8 cellular contexts compared by ENCODE assay signal in genomic region chr19:27794444-27795042, GRCh38.
DNase-seq lines count a peak whose midpoint lies in the region; ATAC-seq, FAIRE-seq and TF ChIP-seq lines count a peak whose summit lies in the region.

No MANE protein-coding gene starts in this region.

- DNase-seq in CD8-positive, alpha-beta T cell, result peak in 2 of 7 experiments; percentile 26 to 57
- peak; percentile 39 to 46 for DNase-seq in NOMO-1 (lab: John Stamatoyannopoulos, UW; ENCODE audit: unreplicated experiment in 2 of 2)
- DNase-seq in bronchial epithelial cell (ENCODE audit: low read depth), result no peak
- DNase-seq in kidney glomerular epithelial cell (lab: John Stamatoyannopoulos, UW), result peak; percentile 19
- DNase-seq in substantia nigra (lab: John Stamatoyannopoulos, UW), result peak in 6 of 49 donors; percentile 25 to 68 (median 46)
- DNase-seq in SK-N-DZ (ENCODE audit: low spot score), result no peak
- no peak for DNase-seq in SHP77 (lab: John Stamatoyannopoulos, UW)

- TF ChIP-seq CTCF in CD8-positive, alpha-beta T cell (IDR thresholded peaks at IDR 0.05), result no peak
- no peak for TF ChIP-seq CTCF in bronchial epithelial cell (IDR thresholded peaks at IDR 0.05; ENCODE audit: insufficient read depth, low read length, severe bottlenecking)

- H3K4me3 Mint-ChIP-seq in CD8-positive, alpha-beta T cell, result peak overlapping the region; percentile 93

- H3K4me1 Mint-ChIP-seq in CD8-positive, alpha-beta T cell (ENCODE audit: low read depth), result peaks cover 37% of the 10 kb centered on the region

- H3K4me3 ChIP-seq in CD8-positive, alpha-beta T cell (ENCODE audit: low read depth, low read length), result peak overlapping the region; percentile 75
- peak overlapping the region; percentile 99 for H3K4me3 ChIP-seq in bronchial epithelial cell (ENCODE audit: low read depth, low read length)

- H3K27me3 ChIP-seq in CD8-positive, alpha-beta T cell (ENCODE audit: insufficient read depth, low read length), result no peaks in the 10 kb centered on the region
- no peaks in the 10 kb centered on the region for H3K27me3 ChIP-seq in bronchial epithelial cell (ENCODE audit: control insufficient read depth, insufficient read depth, low read length)

- peaks cover 31% of the 10 kb centered on the region for H3K36me3 Mint-ChIP-seq in CD8-positive, alpha-beta T cell

- POLR2A ChIA-PET in CD8-positive, alpha-beta T cell (lab: Charles Lee), result interaction anchor here (1.3 kb wide), 1 partner anchor 1811 kb away, joined by 4 read pairs; the partner anchor contains the start of gene POP4

- H3K4me1 ChIP-seq in CD8-positive, alpha-beta T cell (ENCODE audit: insufficient read depth, low read length), result peaks cover 18% of the 10 kb centered on the region

- no peaks in the 10 kb centered on the region for H3K9me3 Mint-ChIP-seq in CD8-positive, alpha-beta T cell

- peak overlapping the region; percentile 74 for H3K27ac ChIP-seq in CD8-positive, alpha-beta T cell (ENCODE audit: low read depth, low read length)
- H3K27ac ChIP-seq in substantia nigra (ENCODE audit: low read depth, low read length, poor library complexity, severe bottlenecking), result peak overlapping the region; percentile 91

- no peak for FAIRE-seq in bronchial epithelial cell (lab: Jason Lieb, UNC)

- no peaks in the 10 kb centered on the region for H3K9me3 ChIP-seq in CD8-positive, alpha-beta T cell (ENCODE audit: low read length)

- CTCF ChIA-PET in CD8-positive, alpha-beta T cell (lab: Charles Lee), result no interaction called here

- no peak for ATAC-seq in CD8-positive, alpha-beta T cell
- ATAC-seq in GM21619 (IDR thresholded peaks at IDR 0.05; ENCODE audit: unreplicated experiment), result peak; percentile 4

- H3K36me3 ChIP-seq in CD8-positive, alpha-beta T cell (ENCODE audit: insufficient read depth, low read length), result no peaks in the 10 kb centered on the region
- peaks cover 1% of the 10 kb centered on the region for H3K36me3 ChIP-seq in bronchial epithelial cell (ENCODE audit: control insufficient read depth, insufficient read depth, low read length)

- H3K27me3 Mint-ChIP-seq in CD8-positive, alpha-beta T cell (ENCODE audit: low read depth), result no peaks in the 10 kb centered on the region

- peak overlapping the region; percentile 95 for H3K27ac Mint-ChIP-seq in CD8-positive, alpha-beta T cell

- intact Hi-C loops in CD8-positive, alpha-beta T cell (cut with DNase I, micrococcal nuclease), result loop anchor here (1.0 to 5.0 kb wide), 2 partner anchors 1419 to 1813 kb away; partner anchors contain the start of genes POP4 (in 1 of the 2) and UQCRFS1 (in 1 of the 2)

Comparison
In these comparisons a context has a peak if more than half of its experiments do, and no peak if none do; other contexts are left out.
1. DNase-seq: peak in NOMO-1 (2 of 2) and kidney glomerular epithelial cell (single experiment); none in bronchial epithelial cell (single experiment), SK-N-DZ (single experiment) and SHP77 (0 of 2).